In the genomic region with DNA sequence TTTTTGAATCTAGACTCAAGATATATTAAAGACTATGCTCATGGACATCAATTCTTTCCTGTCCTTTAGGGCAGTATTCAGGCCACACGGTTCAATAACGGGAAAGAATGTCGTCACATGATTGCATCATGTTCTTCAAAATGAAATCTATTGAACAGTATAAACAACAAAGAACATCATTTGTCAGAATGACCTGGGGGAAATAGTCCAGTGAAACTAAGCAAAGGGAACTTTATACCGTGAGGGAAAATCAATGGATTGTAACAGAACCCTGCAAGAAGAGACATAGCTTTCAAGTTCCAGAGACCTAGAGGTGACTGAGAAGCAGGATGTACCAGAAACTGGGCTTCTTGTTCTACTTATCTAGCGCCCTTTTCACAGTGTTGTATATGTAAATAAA, we compare ENCODE assay signal across 28 cellular contexts. TPM values are rescaled to one million over a fixed set of nuclear protein-coding genes. Genes with fewer than 3 reads are reported as not detected.
"Had no signal": no experiment of that assay in that cellular context is flagged by ENCODE, and none has a peak within 500 bp of the region (broad histone marks: within the 10 kb centered on the region; RNA-seq: fewer than 3 reads in every experiment).

No MANE protein-coding gene starts in this region.

- H3K4me1 ChIP-seq: heart right ventricle, left lung, neural progenitor cell, parathyroid adenoma, uterus had no signal

- ATAC-seq: heart right ventricle; left cardiac atrium; left lung; natural killer cell; right cardiac atrium; stimulated activated memory B cell treated with anti-CD40 and anti-IgM and Interleukin-4, amounts not matched to agents 10 μg/mL and 1 μg/mL and 100 μg/mL, for 72 hours; stimulated activated naive CD8-positive, alpha-beta T cell treated with anti-CD3 and anti-CD28 coated beads, Interleukin-15, amount 100 ng/mL, for 72 hours had no signal

- H3K27ac ChIP-seq: heart right ventricle, hepatocyte, left lung, neural progenitor cell, neutrophil, parathyroid adenoma, sigmoid colon, uterus had no signal

- H3K36me3 ChIP-seq: heart right ventricle, left lung, neural progenitor cell, neutrophil, sigmoid colon, uterus had no signal

- H3K27me3 ChIP-seq: heart right ventricle, hepatocyte, left lung, neural progenitor cell, neutrophil, sigmoid colon, tibial nerve, uterus had no signal

- H3K9me3 ChIP-seq: heart right ventricle, left lung, neutrophil, sigmoid colon, tibial nerve, uterus had no signal

- DNase-seq: heart right ventricle; kidney glomerular epithelial cell; left cardiac atrium; left lung; mesendoderm; naive B cell; natural killer cell; nephron progenitor cell; occipital lobe; retina; right cardiac atrium; sigmoid colon; small intestine; stimulated activated CD4-positive, alpha-beta T cell treated with anti-CD3 and anti-CD28 coated beads, Interleukin-1b, Interleukin-23, amount 100 ng/mL, for 48 hours; stimulated activated CD4-positive, alpha-beta T cell treated with anti-CD3 and anti-CD28 coated beads, Interleukin-2, amount 100 ng/mL, for 48 hours; stimulated activated CD4-positive, alpha-beta T cell treated with anti-CD3 and anti-CD28 coated beads, Interleukin-4, amount 100 ng/mL, for 4 hours; stimulated activated CD8-positive, alpha-beta memory T cell treated with anti-CD3 and anti-CD28 coated beads, Interleukin-4, amount 100 ng/mL, for 48 hours; stimulated activated naive CD4-positive, alpha-beta T cell treated with Interleukin-2 at 50 U/mL for 16 hours; stimulated activated naive CD8-positive, alpha-beta T cell treated with anti-CD3 and anti-CD28 coated beads, Interleukin-15, amount 100 ng/mL, for 72 hours; substantia nigra; uterus had no signal

- H3K4me3 ChIP-seq: heart right ventricle, hepatocyte, left lung, lung, neural progenitor cell, sigmoid colon, tibial nerve, uterus had no signal

RNA-seq across cellular contexts. Expression of a gene that starts 32.7 kb away (rescaled TPM):
- total RNA-seq: natural killer cell had no signal
